Comparison of ENCODE assay signal across 37 cellular contexts in genomic region chr9:119218293-119218692, GRCh38.
"Had no signal": no experiment of that assay in that cellular context is flagged by ENCODE, and none has a peak within 500 bp of the region (broad histone marks: within the 10 kb centered on the region; RNA-seq: fewer than 3 reads in every experiment).

No MANE protein-coding gene starts in this region.

- FAIRE-seq: astrocyte had no signal

- H3K27me3 Mint-ChIP-seq: activated CD4-positive, alpha-beta memory T cell treated with anti-CD3 and anti-CD28 coated beads, Interleukin-2, amount 10 ng/mL, durations not matched to agents 7 days and 5 days; activated CD4-positive, alpha-beta T cell treated with anti-CD3 and anti-CD28 coated beads for 36 hours; activated CD4-positive, alpha-beta T cell treated with anti-CD3 and anti-CD28 coated beads, Interleukin-2, amount 10 ng/mL, durations not matched to agents 7 days and 5 days; activated CD8-positive, alpha-beta memory T cell treated with anti-CD3 and anti-CD28 coated beads, Interleukin-2, amount 10 ng/mL, durations not matched to agents 7 days and 5 days; activated naive CD8-positive, alpha-beta T cell treated with anti-CD3 and anti-CD28 coated beads for 36 hours; activated T-cell treated with anti-CD3 and anti-CD28 coated beads, Interleukin-2, amount 50 U/mL, for 24 hours had no signal

- H3K4me1 Mint-ChIP-seq: activated CD4-positive, alpha-beta memory T cell treated with anti-CD3 and anti-CD28 coated beads, Interleukin-2, amount 10 ng/mL, durations not matched to agents 7 days and 5 days; activated CD4-positive, alpha-beta T cell treated with anti-CD3 and anti-CD28 coated beads for 36 hours; activated CD4-positive, alpha-beta T cell treated with anti-CD3 and anti-CD28 coated beads, Interleukin-2, amount 10 ng/mL, durations not matched to agents 7 days and 5 days; activated CD8-positive, alpha-beta memory T cell treated with anti-CD3 and anti-CD28 coated beads, Interleukin-2, amount 10 ng/mL, durations not matched to agents 7 days and 5 days; activated naive CD8-positive, alpha-beta T cell treated with anti-CD3 and anti-CD28 coated beads for 36 hours had no signal

- H3K9me3 ChIP-seq: adrenal gland, body of pancreas, breast epithelium had no signal

- H3K27me3 ChIP-seq: adrenal gland, body of pancreas, brain microvascular endothelial cell, breast epithelium had no signal

- H3K27ac Mint-ChIP-seq: activated CD4-positive, alpha-beta memory T cell treated with anti-CD3 and anti-CD28 coated beads, Interleukin-2, amount 10 ng/mL, durations not matched to agents 7 days and 5 days; activated CD4-positive, alpha-beta T cell treated with anti-CD3 and anti-CD28 coated beads for 36 hours; activated CD4-positive, alpha-beta T cell treated with anti-CD3 and anti-CD28 coated beads, Interleukin-2, amount 10 ng/mL, durations not matched to agents 7 days and 5 days; activated CD8-positive, alpha-beta memory T cell treated with anti-CD3 and anti-CD28 coated beads, Interleukin-2, amount 10 ng/mL, durations not matched to agents 7 days and 5 days; activated CD8-positive, alpha-beta T cell treated with anti-CD3 and anti-CD28 coated beads, Interleukin-2, amount 10 ng/mL, durations not matched to agents 7 days and 5 days; activated naive CD4-positive, alpha-beta T cell treated with anti-CD3 and anti-CD28 coated beads, Interleukin-2, amount 50 U/mL, for 72 hours; activated naive CD8-positive, alpha-beta T cell treated with anti-CD3 and anti-CD28 coated beads for 36 hours; activated T-cell treated with anti-CD3 and anti-CD28 coated beads, Interleukin-2, amount 50 U/mL, for 24 hours; activated T-helper 2 cell treated with anti-CD3 and anti-CD28 coated beads, Interferon-gamma antibody, Interleukin-2, Interleukin-4, amounts not matched to agents 10 μg/mL and 5 μg/mL and 100 μg/mL, durations not matched to agents 14 hours and 24 hours and 36 hours; T-helper 1 cell treated with Interleukin-12 subunit alpha and Interleukin-12 subunit beta and Interleukin-4 antibody, amounts not matched to agents 30 μg/mL and 1 μg/mL, for 36 hours; T-helper 2 cell treated with Interferon-gamma antibody and Interleukin-4, amounts not matched to agents 5 μg/mL and 100 μg/mL, for 36 hours had no signal

- H3K9me3 Mint-ChIP-seq: activated CD4-positive, alpha-beta T cell treated with anti-CD3 and anti-CD28 coated beads, Interleukin-2, amount 10 ng/mL, durations not matched to agents 7 days and 5 days; activated T-cell treated with anti-CD3 and anti-CD28 coated beads, Interleukin-2, amount 50 U/mL, for 24 hours; activated T-helper 2 cell treated with anti-CD3 and anti-CD28 coated beads, Interferon-gamma antibody, Interleukin-2, Interleukin-4, amounts not matched to agents 10 μg/mL and 5 μg/mL and 100 μg/mL, durations not matched to agents 14 hours and 24 hours and 36 hours had no signal

- DNase-seq: activated CD4-positive, alpha-beta memory T cell treated with anti-CD3 and anti-CD28 coated beads, Interleukin-2, amount 10 ng/mL, durations not matched to agents 7 days and 5 days; activated CD4-positive, alpha-beta T cell treated with anti-CD3 and anti-CD28 coated beads for 1 hour; activated CD4-positive, alpha-beta T cell treated with anti-CD3 and anti-CD28 coated beads for 36 hours; activated CD4-positive, alpha-beta T cell treated with anti-CD3 and anti-CD28 coated beads for 48 hours; activated CD4-positive, alpha-beta T cell treated with anti-CD3 and anti-CD28 coated beads, Interleukin-2, amount 10 ng/mL, durations not matched to agents 7 days and 5 days; activated CD4-positive, alpha-beta T cell treated with anti-CD3 and anti-CD28 coated beads, Interleukin-2, amount 50 U/mL, for 48 hours; activated CD4-positive, CD25-positive, alpha-beta regulatory T cell; activated CD8-positive, alpha-beta memory T cell treated with anti-CD3 and anti-CD28 coated beads for 24 hours; activated CD8-positive, alpha-beta memory T cell treated with anti-CD3 and anti-CD28 coated beads, Interleukin-2, amount 10 ng/mL, durations not matched to agents 7 days and 5 days; activated CD8-positive, alpha-beta memory T cell treated with anti-CD3 and anti-CD28 coated beads, Interleukin-2, amount 50 U/mL, for 48 hours; activated CD8-positive, alpha-beta T cell treated with anti-CD3 and anti-CD28 coated beads, Interleukin-2, amount 10 ng/mL, durations not matched to agents 7 days and 5 days; activated effector memory CD4-positive, alpha-beta T cell treated with Interleukin-2 at 50 U/mL for 16 hours; activated gamma-delta T cell; activated naive CD4-positive, alpha-beta T cell treated with anti-CD3 and anti-CD28 coated beads, Interleukin-2, amount 50 U/mL, for 16 hours; activated naive CD4-positive, alpha-beta T cell treated with Interleukin-2 at 50 U/mL for 16 hours; activated naive CD8-positive, alpha-beta T cell treated with anti-CD3 and anti-CD28 coated beads for 36 hours; activated T-cell treated with anti-CD3 and anti-CD28 coated beads, Interleukin-2, amount 50 U/mL, for 24 hours; activated T-cell treated with anti-CD3 and anti-CD28 coated beads, Interleukin-2, amount 50 U/mL, for 48 hours; adrenal gland; amniotic stem cell; aorta; body of pancreas; brain microvascular endothelial cell; central memory CD4-positive, alpha-beta T cell; SW 1271; T-helper 1 cell; T-helper 2 cell; T-helper 9 cell; WERI-Rb-1 had no signal

- H3K4me3 Mint-ChIP-seq: activated CD4-positive, alpha-beta memory T cell treated with anti-CD3 and anti-CD28 coated beads, Interleukin-2, amount 10 ng/mL, durations not matched to agents 7 days and 5 days; activated CD4-positive, alpha-beta T cell treated with anti-CD3 and anti-CD28 coated beads for 36 hours; activated CD4-positive, alpha-beta T cell treated with anti-CD3 and anti-CD28 coated beads, Interleukin-2, amount 10 ng/mL, durations not matched to agents 7 days and 5 days; activated CD8-positive, alpha-beta memory T cell treated with anti-CD3 and anti-CD28 coated beads, Interleukin-2, amount 10 ng/mL, durations not matched to agents 7 days and 5 days; activated CD8-positive, alpha-beta T cell treated with anti-CD3 and anti-CD28 coated beads, Interleukin-2, amount 10 ng/mL, durations not matched to agents 7 days and 5 days; activated naive CD8-positive, alpha-beta T cell treated with anti-CD3 and anti-CD28 coated beads for 36 hours; activated T-cell treated with anti-CD3 and anti-CD28 coated beads, Interleukin-2, amount 50 U/mL, for 24 hours; T-helper 1 cell treated with Interleukin-12 subunit alpha and Interleukin-12 subunit beta and Interleukin-4 antibody, amounts not matched to agents 30 μg/mL and 1 μg/mL, for 36 hours; T-helper 2 cell treated with Interferon-gamma antibody and Interleukin-4, amounts not matched to agents 5 μg/mL and 100 μg/mL, for 36 hours; WTC11 had no signal

- ATAC-seq: activated CD4-positive, alpha-beta T cell treated with anti-CD3 and anti-CD28 coated beads for 36 hours; activated CD4-positive, CD25-positive, alpha-beta regulatory T cell treated with anti-CD3 and anti-CD28 coated beads, Interleukin-2, amount 50 U/mL, for 24 hours; activated CD8-positive, alpha-beta memory T cell treated with anti-CD3 and anti-CD28 coated beads, Interleukin-2, amount 10 ng/mL, durations not matched to agents 7 days and 5 days; activated CD8-positive, alpha-beta T cell treated with anti-CD3 and anti-CD28 coated beads, Interleukin-2, amount 10 ng/mL, durations not matched to agents 7 days and 5 days; activated naive CD4-positive, alpha-beta T cell treated with anti-CD3 and anti-CD28 coated beads, Interleukin-2, amount 50 U/mL, for 72 hours; body of pancreas; WTC11 had no signal

- H3K4me3 ChIP-seq: adrenal gland, body of pancreas, breast epithelium had no signal

- H3K36me3 Mint-ChIP-seq: activated CD8-positive, alpha-beta memory T cell treated with anti-CD3 and anti-CD28 coated beads, Interleukin-2, amount 10 ng/mL, durations not matched to agents 7 days and 5 days; activated naive CD4-positive, alpha-beta T cell treated with anti-CD3 and anti-CD28 coated beads, Interleukin-2, amount 50 U/mL, for 72 hours; activated naive CD8-positive, alpha-beta T cell treated with anti-CD3 and anti-CD28 coated beads for 36 hours had no signal

- H3K36me3 ChIP-seq: adrenal gland, brain microvascular endothelial cell, breast epithelium, WERI-Rb-1 had no signal

- H3K4me1 ChIP-seq: adrenal gland, body of pancreas, breast epithelium had no signal

- H3K27ac ChIP-seq: adrenal gland, body of pancreas, brain microvascular endothelial cell, breast epithelium, WERI-Rb-1 had no signal
